In the genomic region with DNA sequence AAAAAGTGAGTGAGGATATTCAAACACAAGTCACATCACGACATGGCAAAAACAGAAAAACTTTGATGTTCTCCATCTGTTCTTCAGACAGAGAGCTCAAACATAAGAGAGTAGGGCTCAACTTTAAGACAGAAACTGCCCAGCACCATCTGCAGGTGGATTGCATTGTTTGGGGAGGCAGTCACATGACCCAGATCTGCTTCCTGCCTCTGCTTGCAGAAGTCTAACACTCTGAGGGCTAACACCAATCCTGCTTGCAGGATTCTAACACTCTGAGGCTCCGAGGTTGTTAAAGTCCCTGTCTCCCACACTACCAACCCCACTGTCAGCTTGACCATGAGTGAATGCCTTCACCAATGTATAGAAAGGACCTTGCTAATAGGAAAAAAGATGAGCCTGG, we compare ENCODE assay signal across 9 cellular contexts.
DNase-seq lines count a peak whose midpoint lies in the region; ATAC-seq, FAIRE-seq and TF ChIP-seq lines count a peak whose summit lies in the region.
"Had no signal": no experiment of that assay in that cellular context is flagged by ENCODE, and none has a peak within 500 bp of the region (broad histone marks: within the 10 kb centered on the region; RNA-seq: fewer than 3 reads in every experiment).

No MANE protein-coding gene starts in this region.

- peaks cover 5 to 9% (median 8%) of the 10 kb centered on the region in 4 donors for H3K4me1 Mint-ChIP-seq in CD4-positive, alpha-beta memory T cell
- H3K4me1 Mint-ChIP-seq in stimulated activated effector memory CD8-positive, alpha-beta T cell treated with anti-CD3 and anti-CD28 coated beads, Interleukin-12 subunit alpha, Interleukin-12 subunit beta, amount 100 ng/mL, for 72 hours: no peaks in the 10 kb centered on the region

- peaks cover 0 to 4% of the 10 kb centered on the region in 2 donors for H3K36me3 Mint-ChIP-seq in CD4-positive, alpha-beta memory T cell
- no peaks in the 10 kb centered on the region for H3K36me3 Mint-ChIP-seq in stimulated activated effector memory CD8-positive, alpha-beta T cell treated with anti-CD3 and anti-CD28 coated beads, Interleukin-12 subunit alpha, Interleukin-12 subunit beta, amount 100 ng/mL, for 72 hours

- H3K4me1 ChIP-seq in CD4-positive, alpha-beta memory T cell (ENCODE audit: insufficient read depth, low read length): no peaks in the 10 kb centered on the region
- H3K4me1 ChIP-seq in spleen: peaks cover 0 to 5% (median 0%) of the 10 kb centered on the region in 6 donors

- TF ChIP-seq CTCF in bronchial epithelial cell (IDR thresholded peaks at IDR 0.05; ENCODE audit: insufficient read depth, low read length, severe bottlenecking) (peak; percentile 13), spleen (IDR thresholded peaks at IDR 0.05 in 8 of 11, conservative IDR thresholded peaks at IDR 0.05 in 3 of 11) (no peak)

- WGBS in spleen, 5 donors: 59 to 76% (median 67%) methylated on average over 2 of the region's 2 CpGs

- FAIRE-seq in bronchial epithelial cell (lab: Jason Lieb, UNC): no peak

- no peaks in the 10 kb centered on the region for H3K27me3 Mint-ChIP-seq in CD4-positive, alpha-beta memory T cell

- H3K27me3 ChIP-seq in CD4-positive, alpha-beta memory T cell (ENCODE audit: insufficient read depth, low read length): no peaks in the 10 kb centered on the region
- H3K27me3 ChIP-seq in bronchial epithelial cell (ENCODE audit: control insufficient read depth, insufficient read depth, low read length): no peaks in the 10 kb centered on the region
- no peaks in the 10 kb centered on the region for H3K27me3 ChIP-seq in spleen (replicated peaks in 1 of 7)

- H3K9me3 Mint-ChIP-seq in CD4-positive, alpha-beta memory T cell: peaks cover 0 to 3% (median 0%) of the 10 kb centered on the region in 8 donors
- no peaks in the 10 kb centered on the region for H3K9me3 Mint-ChIP-seq in stimulated activated effector memory CD8-positive, alpha-beta T cell treated with anti-CD3 and anti-CD28 coated beads, Interleukin-12 subunit alpha, Interleukin-12 subunit beta, amount 100 ng/mL, for 72 hours

- H3K4me3 ChIP-seq in CD4-positive, alpha-beta memory T cell (ENCODE audit: low read length in 2 of 2): no peak overlapping the region
- H3K4me3 ChIP-seq in bronchial epithelial cell (ENCODE audit: low read depth, low read length): no peak overlapping the region
- no peak overlapping the region for H3K4me3 ChIP-seq in spleen
- H3K4me3 ChIP-seq: thoracic aorta had no signal

- peak in 3 of 5 donors; percentile 13 to 25 (median 19) for DNase-seq in CD4-positive, alpha-beta memory T cell
- DNase-seq in bronchial epithelial cell (ENCODE audit: low read depth) (no peak), DMS114 treated with DMSO at 0.1 percent for 48 hours (lab: John Stamatoyannopoulos, UW; ENCODE audit: unreplicated experiment) (no peak), NCI-H1694 treated with DMSO at 0.1 percent for 48 hours (lab: John Stamatoyannopoulos, UW) (no peak), spleen (no peak)
- no peak for DNase-seq in stimulated activated effector memory CD8-positive, alpha-beta T cell treated with anti-CD3 and anti-CD28 coated beads, Interleukin-12 subunit alpha, Interleukin-12 subunit beta, amount 100 ng/mL, for 72 hours (ENCODE audit: low spot score in 2 of 2)

- no peaks in the 10 kb centered on the region for H3K9me3 ChIP-seq in CD4-positive, alpha-beta memory T cell (ENCODE audit: control insufficient read depth in 1 of 2, low read length in 2 of 2)
- H3K9me3 ChIP-seq in spleen: peaks cover 0 to 23% (median 4%) of the 10 kb centered on the region in 8 donors
- H3K9me3 ChIP-seq: thoracic aorta had no signal

- H3K27ac ChIP-seq in CD4-positive, alpha-beta memory T cell (ENCODE audit: low read depth, low read length): no peak overlapping the region
- no peak overlapping the region for H3K27ac ChIP-seq in spleen
- H3K27ac ChIP-seq: thoracic aorta had no signal

- no peaks in the 10 kb centered on the region for H3K36me3 ChIP-seq in CD4-positive, alpha-beta memory T cell (ENCODE audit: insufficient read depth, low read length)
- no peaks in the 10 kb centered on the region for H3K36me3 ChIP-seq in bronchial epithelial cell (ENCODE audit: control insufficient read depth, insufficient read depth, low read length)
- H3K36me3 ChIP-seq in spleen: no peaks in the 10 kb centered on the region
- H3K36me3 ChIP-seq: thoracic aorta had no signal

- H3K4me3 Mint-ChIP-seq in CD4-positive, alpha-beta memory T cell: no peak overlapping the region
- no peak overlapping the region for H3K4me3 Mint-ChIP-seq in stimulated activated effector memory CD8-positive, alpha-beta T cell treated with anti-CD3 and anti-CD28 coated beads, Interleukin-12 subunit alpha, Interleukin-12 subunit beta, amount 100 ng/mL, for 72 hours

- H3K27ac Mint-ChIP-seq in CD4-positive, alpha-beta memory T cell: peak overlapping the region in 2 of 7 donors; percentile 44 to 53
- H3K27ac Mint-ChIP-seq in stimulated activated effector memory CD8-positive, alpha-beta T cell treated with anti-CD3 and anti-CD28 coated beads, Interleukin-12 subunit alpha, Interleukin-12 subunit beta, amount 100 ng/mL, for 72 hours: no peak overlapping the region

- TF ChIP-seq POLR2A in spleen (IDR thresholded peaks at IDR 0.05): no peak

- CTCF ChIA-PET in CD4-positive, alpha-beta memory T cell (lab: Charles Lee; ENCODE audit: partially characterized antibody): interaction anchor here (0.9 to 2.1 kb wide), 6 partner anchors 10 to 306 kb away, joined by 3 to 12 read pairs (median 3); no protein-coding TSS in a partner anchor

- intact Hi-C loops in CD4-positive, alpha-beta memory T cell (cut with micrococcal nuclease): loop anchor here (2.0 kb wide), 1 partner anchor 306 kb away; no protein-coding TSS in a partner anchor
- intact Hi-C loops in spleen (cut with DNase I; ENCODE audit: low total_unique reads): no loop called here

- POLR2A ChIA-PET in CD4-positive, alpha-beta memory T cell (lab: Charles Lee; ENCODE audit: partially characterized antibody): interaction anchor here (1.0 kb wide), 2 partner anchors 187 to 188 kb away, joined by 3 read pairs; partner anchors contain the start of gene KLF7

- ATAC-seq in GM19328 (IDR thresholded peaks at IDR 0.05; ENCODE audit: unreplicated experiment): peak; percentile 97
- peak; percentile 91 for ATAC-seq in HG03280 (IDR thresholded peaks at IDR 0.05; ENCODE audit: unreplicated experiment)
- ATAC-seq in stimulated activated effector memory CD8-positive, alpha-beta T cell treated with anti-CD3 and anti-CD28 coated beads, Interleukin-12 subunit alpha, Interleukin-12 subunit beta, amount 100 ng/mL, for 72 hours: peak; percentile 61

Comparison
In these comparisons a context has a peak if more than half of its experiments do, and no peak if none do; other contexts are left out.
1. DNase-seq: peak in CD4-positive, alpha-beta memory T cell (3 of 5); none in bronchial epithelial cell (single experiment), stimulated activated effector memory CD8-positive, alpha-beta T cell treated with anti-CD3 and anti-CD28 coated beads, Interleukin-12 subunit alpha, Interleukin-12 subunit beta, amount 100 ng/mL, for 72 hours (0 of 2), DMS114 treated with DMSO at 0.1 percent for 48 hours (single experiment), NCI-H1694 treated with DMSO at 0.1 percent for 48 hours (single experiment) and spleen (single experiment).
2. Peak in every context shown above with its lines, with median percentiles within 50 percentile points of each other: ATAC-seq.